In genomic region chr11:74162688-74163467, GRCh38 we compare ENCODE assay signal across 12 cellular contexts. TPM values are rescaled to one million over a fixed set of nuclear protein-coding genes. Genes with fewer than 3 reads are reported as not detected.
A peak's percentile ranks its signal among the peaks of the same experiment; 100 is the strongest.
DNase-seq lines count a peak whose midpoint lies in the region; ATAC-seq and TF ChIP-seq lines count a peak whose summit lies in the region.
"Had no signal": no experiment of that assay in that cellular context is flagged by ENCODE, and none has a peak within 500 bp of the region (broad histone marks: within the 10 kb centered on the region; RNA-seq: fewer than 3 reads in every experiment).

No MANE protein-coding gene starts in this region.

- H3K36me3 Mint-ChIP-seq in osteocyte (ENCODE audit: unreplicated experiment) = peaks cover 21% of the 10 kb centered on the region

- H3K9ac ChIP-seq in Loucy (ENCODE audit: low read depth, low read length, poor library complexity, severe bottlenecking) = no peak overlapping the region

- peaks cover 32% of the 10 kb centered on the region for H3K4me1 ChIP-seq in Loucy (ENCODE audit: insufficient read depth, low read length, poor library complexity, severe bottlenecking)
- H3K4me1 ChIP-seq: A549 had no signal

- H3K4me1 Mint-ChIP-seq in osteocyte (ENCODE audit: unreplicated experiment) = peaks cover 11% of the 10 kb centered on the region

- peak; percentile 74 for ATAC-seq in GM21717 (IDR thresholded peaks at IDR 0.05; ENCODE audit: unreplicated experiment)
- ATAC-seq: A549 had no signal

- DNase-seq in NCI-H2227 (lab: John Stamatoyannopoulos, UW; ENCODE audit: unreplicated experiment) = peak; percentile 7
- DNase-seq in NCI-H2227 treated with DMSO at 0.1 percent for 48 hours (lab: John Stamatoyannopoulos, UW) = no peak
- no peak for DNase-seq in osteocyte (ENCODE audit: extremely low spot score, unreplicated experiment)
- DNase-seq in NCI-H2081 treated with DMSO at 0.1 percent for 48 hours (lab: John Stamatoyannopoulos, UW) = no peak
- no peak for DNase-seq in GDM1 (lab: John Stamatoyannopoulos, UW)
- DNase-seq in D341Med (ENCODE audit: low spot score) = no peak
- DNase-seq: NCI-H2029 treated with DMSO at 0.1 percent for 48 hours, spleen had no signal

- H4K20me1 ChIP-seq in Loucy (ENCODE audit: insufficient read depth, low read length, poor library complexity, severe bottlenecking) = no peaks in the 10 kb centered on the region

- no peak overlapping the region for H3K4me3 Mint-ChIP-seq in osteocyte (ENCODE audit: unreplicated experiment)
- H3K4me3 Mint-ChIP-seq: activated naive CD4-positive, alpha-beta T cell treated with anti-CD3 and anti-CD28 coated beads, Interleukin-2, amount 50 U/mL, for 24 hours had no signal

- no peaks in the 10 kb centered on the region for H3K27me3 ChIP-seq in Loucy (ENCODE audit: insufficient read depth, low read length, poor library complexity, severe bottlenecking)
- H3K27me3 ChIP-seq: spleen had no signal

- no peaks in the 10 kb centered on the region for H3K9me2 ChIP-seq in Loucy (replicated peaks; ENCODE audit: low read depth, low read length)

- no peak overlapping the region for H3K4me3 ChIP-seq in Loucy (ENCODE audit: low read length, poor library complexity, severe bottlenecking)
- H3K4me3 ChIP-seq: A549, spleen had no signal

- H3K79me2 ChIP-seq in Loucy (ENCODE audit: insufficient read depth, low read length) = peaks cover 27% of the 10 kb centered on the region; the same call in 1 of the 2 replicates

- no peaks in the 10 kb centered on the region for H3K9me3 Mint-ChIP-seq in osteocyte (ENCODE audit: unreplicated experiment)
- H3K9me3 Mint-ChIP-seq: activated naive CD4-positive, alpha-beta T cell treated with anti-CD3 and anti-CD28 coated beads, Interleukin-2, amount 50 U/mL, for 24 hours had no signal

- TF ChIP-seq CTCF in Loucy (conservative IDR thresholded peaks at IDR 0.05; ENCODE audit: low read length) = no peak
- TF ChIP-seq CTCF in osteocyte (IDR thresholded peaks at IDR 0.05) = no peak

- H2AFZ ChIP-seq in Loucy (ENCODE audit: low read length) = no peak overlapping the region

- peak overlapping the region; percentile 38 for H3K27ac Mint-ChIP-seq in osteocyte (ENCODE audit: unreplicated experiment)
- H3K27ac Mint-ChIP-seq: activated naive CD4-positive, alpha-beta T cell treated with anti-CD3 and anti-CD28 coated beads, Interleukin-2, amount 50 U/mL, for 24 hours had no signal

- H3F3A ChIP-seq in Loucy (ENCODE audit: low read depth) = no peaks in the 10 kb centered on the region

- H3K27me3 Mint-ChIP-seq in osteocyte (ENCODE audit: unreplicated experiment) = no peaks in the 10 kb centered on the region
- H3K27me3 Mint-ChIP-seq: activated naive CD4-positive, alpha-beta T cell treated with anti-CD3 and anti-CD28 coated beads, Interleukin-2, amount 50 U/mL, for 24 hours had no signal

- no peaks in the 10 kb centered on the region for H3K9me3 ChIP-seq in Loucy (ENCODE audit: insufficient read depth, low read depth, low read length)
- H3K9me3 ChIP-seq: A549, spleen had no signal

- H3K4me2 ChIP-seq in Loucy (ENCODE audit: low read depth, low read length, poor library complexity, severe bottlenecking) = peak overlapping the region; percentile 45
- H3K4me2 ChIP-seq: A549 had no signal

- 0 out of 2 replicates have a peak, but pooled peaks cover 17% of the 10 kb centered on the region for H3K36me3 ChIP-seq in Loucy (ENCODE audit: insufficient read depth, low read length)

RNA-seq across cellular contexts. Expression of gene C2CD3, which starts 7.9 kb away (rescaled TPM):
- total RNA-seq in osteocyte = 25.2 and 26.9 TPM in 2 replicates

RNA-seq across cellular contexts. Expression of gene PPME1, which starts 8.2 kb away (rescaled TPM):
- 33.4 and 40.4 TPM in 2 replicates for total RNA-seq in osteocyte
